Comparison of ENCODE assay signal across 1 cellular context in the genomic region with DNA sequence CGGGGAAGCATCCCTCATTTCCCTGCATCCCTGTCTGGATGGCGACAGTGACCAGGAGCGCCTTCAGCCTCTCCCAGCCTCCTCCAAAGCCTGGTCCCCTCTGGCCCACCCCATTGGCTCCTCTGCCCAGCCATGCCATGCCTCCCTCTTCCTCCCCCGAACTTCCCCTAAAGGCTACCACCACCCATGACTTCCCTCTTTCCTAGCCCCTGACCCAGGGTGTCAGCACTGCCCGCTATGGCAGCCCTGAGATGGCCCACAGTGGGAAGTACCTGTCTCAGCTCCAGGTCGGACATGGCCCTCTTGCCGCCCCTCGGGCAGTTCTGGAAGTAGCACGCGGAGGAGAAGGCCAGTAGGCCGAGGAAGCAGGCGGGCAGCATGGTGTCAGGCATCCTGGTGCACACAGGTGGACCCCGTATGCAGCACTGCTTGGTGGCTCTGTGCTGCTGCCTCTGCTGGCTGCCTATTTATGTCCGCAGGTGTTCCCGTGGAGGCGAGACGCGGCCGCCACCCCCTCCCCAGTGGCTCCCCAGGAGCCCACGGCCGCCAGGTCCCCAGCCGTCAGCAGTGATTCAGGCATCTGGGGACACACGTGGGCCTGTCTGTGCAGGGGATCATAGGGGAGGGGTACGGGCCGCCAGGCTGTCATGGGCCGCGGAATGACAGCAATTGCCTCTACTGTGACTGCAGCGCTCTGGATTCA.
TF ChIP-seq lines count a peak whose summit lies in the region.

A gene with protein sequence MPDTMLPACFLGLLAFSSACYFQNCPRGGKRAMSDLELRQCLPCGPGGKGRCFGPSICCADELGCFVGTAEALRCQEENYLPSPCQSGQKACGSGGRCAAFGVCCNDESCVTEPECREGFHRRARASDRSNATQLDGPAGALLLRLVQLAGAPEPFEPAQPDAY (minus strand): TSS at position 442 of the 703 bp plus-strand sequence. CDS start 50 bp downstream, at position 392.

TF ChIP-seq in SK-N-SH, 30 proteins besides CTCF, POLR2A, EP300 and RAD21 (continued from another document):
- TF ChIP-seq, protein P1, sequence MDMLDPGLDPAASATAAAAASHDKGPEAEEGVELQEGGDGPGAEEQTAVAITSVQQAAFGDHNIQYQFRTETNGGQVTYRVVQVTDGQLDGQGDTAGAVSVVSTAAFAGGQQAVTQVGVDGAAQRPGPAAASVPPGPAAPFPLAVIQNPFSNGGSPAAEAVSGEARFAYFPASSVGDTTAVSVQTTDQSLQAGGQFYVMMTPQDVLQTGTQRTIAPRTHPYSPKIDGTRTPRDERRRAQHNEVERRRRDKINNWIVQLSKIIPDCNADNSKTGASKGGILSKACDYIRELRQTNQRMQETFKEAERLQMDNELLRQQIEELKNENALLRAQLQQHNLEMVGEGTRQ (IDR thresholded peaks at IDR 0.05; ENCODE audit: borderline replicate concordance, low read depth, low read length): no peak
TF ChIP-seq in SK-N-SH: peak in this region for 0.
